Comparison of ENCODE assay signal across 8 cellular contexts in genomic region chr21:41767606-41768370, GRCh38. TPM values are rescaled to one million over a fixed set of nuclear protein-coding genes. Genes with fewer than 3 reads are reported as not detected.
DNase-seq lines count a peak whose midpoint lies in the region; ATAC-seq, FAIRE-seq and TF ChIP-seq lines count a peak whose summit lies in the region.

No MANE protein-coding gene starts in this region.

- H3K4me3 Mint-ChIP-seq in activated B cell treated with CpG ODN at 0.5 μM for 24 hours (peak overlapping the region; percentile 74), type B pancreatic cell (peak overlapping the region; percentile 92)

- peaks cover 30% of the 10 kb centered on the region for H3K4me1 ChIP-seq in left ventricle myocardium inferior

- peak; percentile 30 for FAIRE-seq in islet of Langerhans (lab: Jason Lieb, UNC)

- peaks cover 81% of the 10 kb centered on the region for H3K27me3 Mint-ChIP-seq in activated B cell treated with CpG ODN at 0.5 μM for 24 hours
- H3K27me3 Mint-ChIP-seq in type B pancreatic cell, result peaks cover 84% of the 10 kb centered on the region

- ATAC-seq in left ventricle myocardium superior, result no peak
- ATAC-seq in activated B cell treated with CpG ODN at 0.5 μM for 24 hours (ENCODE audit: low read depth), result no peak
- ATAC-seq in GM18502 (IDR thresholded peaks at IDR 0.05; ENCODE audit: poor library complexity, unreplicated experiment), result no peak
- ATAC-seq in HG02588 (IDR thresholded peaks at IDR 0.05; ENCODE audit: unreplicated experiment), result no peak

- H3K27ac ChIP-seq in left ventricle myocardium inferior (replicated peaks), result no peak overlapping the region

- H3K4me1 Mint-ChIP-seq in activated B cell treated with CpG ODN at 0.5 μM for 24 hours (peaks cover 22% of the 10 kb centered on the region), type B pancreatic cell (ENCODE audit: unreplicated experiment) (peaks cover 40% of the 10 kb centered on the region)

- intact Hi-C loops in left ventricle myocardium inferior (cut with micrococcal nuclease), result no loop called here
- intact Hi-C loops in left ventricle myocardium superior (cut with micrococcal nuclease), result no loop called here
- intact Hi-C loops in activated B cell treated with CpG ODN at 0.5 μM for 24 hours (cut with micrococcal nuclease), result loop anchor here (5.0 kb wide), 1 partner anchor 485 kb away; no protein-coding TSS in a partner anchor

- CTCF ChIA-PET in activated B cell treated with CpG ODN at 0.5 μM for 24 hours (lab: Charles Lee), result interaction anchor here (0.8 kb wide), 1 partner anchor 484 kb away, joined by 3 read pairs; no protein-coding TSS in a partner anchor

- TF ChIP-seq CTCF in left ventricle myocardium inferior (IDR thresholded peaks at IDR 0.05; ENCODE audit: borderline replicate concordance), result no peak
- no peak for TF ChIP-seq CTCF in activated B cell treated with CpG ODN at 0.5 μM for 24 hours (IDR thresholded peaks at IDR 0.05)
- no peak for TF ChIP-seq CTCF in type B pancreatic cell (conservative IDR thresholded peaks at IDR 0.05)

- no peak for DNase-seq in left ventricle myocardium inferior
- no peak for DNase-seq in left ventricle myocardium superior
- no peak for DNase-seq in activated B cell treated with CpG ODN at 0.5 μM for 24 hours
- DNase-seq in type B pancreatic cell (ENCODE audit: extremely low spot score, unreplicated experiment), result no peak
- DNase-seq in NCI-H187 treated with DMSO at 0.1 percent for 48 hours (lab: John Stamatoyannopoulos, UW), result no peak

- H3K36me3 Mint-ChIP-seq in activated B cell treated with CpG ODN at 0.5 μM for 24 hours (ENCODE audit: low read depth), result no peaks in the 10 kb centered on the region
- H3K36me3 Mint-ChIP-seq in type B pancreatic cell, result no peaks in the 10 kb centered on the region

- POLR2A ChIA-PET in activated B cell treated with CpG ODN at 0.5 μM for 24 hours (lab: Charles Lee), result no interaction called here

- peaks cover 100% of the 10 kb centered on the region for H3K27me3 ChIP-seq in left ventricle myocardium inferior (ENCODE audit: low read depth)

- H3K36me3 ChIP-seq in left ventricle myocardium inferior, result no peaks in the 10 kb centered on the region

- H3K27ac Mint-ChIP-seq in activated B cell treated with CpG ODN at 0.5 μM for 24 hours (no peak overlapping the region), type B pancreatic cell (peak overlapping the region; percentile 91)

- no peaks in the 10 kb centered on the region for H3K9me3 ChIP-seq in left ventricle myocardium inferior (replicated peaks)

- H3K9me3 Mint-ChIP-seq in activated B cell treated with CpG ODN at 0.5 μM for 24 hours (no peaks in the 10 kb centered on the region), type B pancreatic cell (no peaks in the 10 kb centered on the region)

- H3K4me3 ChIP-seq in left ventricle myocardium inferior, result peak overlapping the region; percentile 46

RNA-seq across cellular contexts. Expression of gene RIPK4, which starts 0.9 kb away (rescaled TPM):
- 0.11 TPM for total RNA-seq in left ventricle myocardium inferior
- total RNA-seq in left ventricle myocardium superior, result 0.17 TPM
- total RNA-seq in activated B cell treated with CpG ODN at 0.5 μM for 24 hours, result 0.07 TPM in 1 of 2 replicates, not detected in the other
- 13.7 and 30.3 TPM in 2 replicates for total RNA-seq in type B pancreatic cell (ENCODE audit: low replicate concordance)

Comparison
In these comparisons a context has a peak if more than half of its experiments do, and no peak if none do; other contexts are left out.
1. RNA of gene RIPK4, which starts 0.9 kb away (total RNA-seq): 13.7 to 30.3 TPM in type B pancreatic cell; 0.17 TPM in left ventricle myocardium superior (single experiment), 0.11 TPM in left ventricle myocardium inferior (single experiment) and 0.07 TPM in activated B cell treated with CpG ODN at 0.5 μM for 24 hours; every median in the first group is over 10 times any median in the second.